14 cellular contexts compared by ENCODE assay signal in the genomic region with DNA sequence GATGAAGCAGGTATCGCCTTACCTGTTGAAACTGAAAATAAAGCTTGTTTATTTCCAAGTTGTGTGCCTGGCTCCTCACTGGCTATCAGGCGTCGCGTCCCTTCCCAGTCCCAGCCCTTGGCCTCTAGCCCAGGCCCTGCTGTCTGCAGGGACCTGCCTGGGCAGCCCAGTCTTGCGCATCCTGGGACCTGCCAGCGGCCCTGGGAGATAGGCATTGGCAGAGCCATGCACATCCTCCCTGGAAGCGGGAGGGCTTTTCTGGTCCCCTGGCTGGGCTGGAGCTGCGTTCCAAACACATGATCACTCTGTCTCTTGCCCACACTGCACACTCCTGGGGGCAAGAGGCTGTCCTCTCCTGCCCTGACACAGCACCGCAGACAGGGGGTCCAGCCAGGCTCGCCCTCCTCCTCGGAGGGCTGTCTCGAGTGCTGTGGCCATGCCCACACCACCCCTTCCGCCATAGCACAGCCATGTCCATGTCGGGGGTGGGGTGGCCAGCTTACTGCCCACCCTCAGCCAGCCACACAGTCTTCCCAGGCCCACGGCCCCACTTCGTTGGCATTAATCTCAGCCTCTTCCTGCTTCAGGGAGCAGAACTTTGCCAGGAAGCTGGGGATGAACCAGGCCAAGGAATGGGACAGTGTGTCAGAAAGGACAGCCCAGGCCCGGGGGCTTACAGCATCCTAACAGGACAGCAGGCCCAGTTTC. TPM values are rescaled to one million over a fixed set of nuclear protein-coding genes. Genes with fewer than 3 reads are reported as not detected.
DNase-seq lines count a peak whose midpoint lies in the region; FAIRE-seq and TF ChIP-seq lines count a peak whose summit lies in the region.
"Not testable (repeated sequence)": the region's sequence is repeated elsewhere in the genome, so short reads cannot be mapped to it uniquely, and the experiment has no call there.
"Had no signal": no experiment of that assay in that cellular context is flagged by ENCODE, and none has a peak within 500 bp of the region (broad histone marks: within the 10 kb centered on the region; RNA-seq: fewer than 3 reads in every experiment).

No MANE protein-coding gene starts in this region.

- TF ChIP-seq CTCF in RWPE1 (conservative IDR thresholded peaks at IDR 0.05; ENCODE audit: low read depth); bronchial epithelial cell (IDR thresholded peaks at IDR 0.05; ENCODE audit: insufficient read depth, low read length, severe bottlenecking); esophagus muscularis mucosa (IDR thresholded peaks at IDR 0.05); prostate gland (IDR thresholded peaks at IDR 0.05): not testable (repeated sequence)

- not testable (repeated sequence) for FAIRE-seq in bronchial epithelial cell (lab: Jason Lieb, UNC)

- H3K36me3 ChIP-seq in bronchial epithelial cell (ENCODE audit: control insufficient read depth, insufficient read depth, low read length); esophagus muscularis mucosa; prostate gland: not testable (repeated sequence)

- WGBS in esophagus muscularis mucosa = 93% methylated on average over 9 of the region's 17 CpGs
- 62% methylated on average over 12 of the region's 17 CpGs for WGBS in prostate gland

- TF ChIP-seq POLR2A in esophagus muscularis mucosa (IDR thresholded peaks at IDR 0.05; ENCODE audit: low read depth); prostate gland (IDR thresholded peaks at IDR 0.05): not testable (repeated sequence)

- TF ChIP-seq EP300 in esophagus muscularis mucosa (IDR thresholded peaks at IDR 0.05) = not testable (repeated sequence)

- H3K27me3 ChIP-seq in bronchial epithelial cell (ENCODE audit: control insufficient read depth, insufficient read depth, low read length); esophagus muscularis mucosa; prostate gland (replicated peaks; ENCODE audit: insufficient read depth): not testable (repeated sequence)

- H3K27ac ChIP-seq in RWPE1 = peak overlapping the region; percentile 70
- not testable (repeated sequence) for H3K27ac ChIP-seq in esophagus muscularis mucosa (replicated peaks in 1 of 4); prostate gland

- DNase-seq in DMS53 (lab: John Stamatoyannopoulos, UW) = peak; percentile 1
- DNase-seq in NCI-H2029 treated with DMSO at 0.1 percent for 48 hours (lab: John Stamatoyannopoulos, UW) = peak; percentile 31
- DNase-seq in RWPE1 (ENCODE audit: low spot score) = not testable (repeated sequence)
- DNase-seq in bronchial epithelial cell (ENCODE audit: low read depth) = peak; percentile 8
- peak; percentile 86 for DNase-seq in esophagus muscularis mucosa (ENCODE audit: extremely low spot score)
- DNase-seq in islet precursor cell = peak; percentile 43
- DNase-seq in prostate gland (ENCODE audit: low spot score) = peak; percentile 69

- POLR2A ChIA-PET in RWPE1 (lab: Yijun Ruan, JAX; ENCODE audit: low non-redundant PET) = not testable (repeated sequence)

- H3K4me1 ChIP-seq in esophagus muscularis mucosa; prostate gland (replicated peaks): not testable (repeated sequence)

- intact Hi-C loops in esophagus muscularis mucosa (cut with DNase I); prostate gland (cut with DNase I): not testable (repeated sequence)

- H3K4me3 ChIP-seq in bronchial epithelial cell (ENCODE audit: low read depth, low read length); esophagus muscularis mucosa; prostate gland: not testable (repeated sequence)

- H3K9me3 ChIP-seq in esophagus muscularis mucosa, prostate gland: not testable (repeated sequence)

- CTCF ChIA-PET in RWPE1 (lab: Yijun Ruan, JAX) = not testable (repeated sequence)

RNA-seq across cellular contexts. Expression of a gene that starts 6.1 kb away (rescaled TPM):
- 2.9 and 3.2 TPM in 2 replicates for total RNA-seq in bronchial epithelial cell
- 1 to 10 TPM; 4.2 to 8.5 (median 7.2) TPM for total RNA-seq in esophagus muscularis mucosa
- total RNA-seq in prostate gland = 10 to 100 TPM; 15.5 to 95.5 TPM

RNA-seq across cellular contexts. Expression of a gene that starts 41.6 kb away (rescaled TPM):
- total RNA-seq in bronchial epithelial cell (171 and 207 TPM in 2 replicates), esophagus muscularis mucosa (100 to 1,000 TPM in 1 of 4 donors, 10 to 100 TPM in 3; 74.8 to 107 (median 88.9) TPM), prostate gland (100 to 1,000 TPM; 173 to 176 TPM)

RNA-seq across cellular contexts. Expression of a gene that starts 57.8 kb away (rescaled TPM):
- total RNA-seq in bronchial epithelial cell (not detected in 2 replicates), esophagus muscularis mucosa (not detected), prostate gland (10 to 100 TPM; 75.2 to 92.0 TPM)
- total RNA-seq: A172; B cell; CD4-positive, CD25-positive, alpha-beta regulatory T cell; GM12878; H9; K562; NCI-H460 had no signal

Comparison
In these comparisons a context has a peak if more than half of its experiments do, and no peak if none do; other contexts are left out.
1. RNA of a gene that starts 57.8 kb away (total RNA-seq): 75.2 to 92.0 TPM in prostate gland; not detected in bronchial epithelial cell and not detected in esophagus muscularis mucosa; every median in the first group is over 10 times any median in the second.